Comparison of ENCODE assay signal across 9 cellular contexts in the genomic region with DNA sequence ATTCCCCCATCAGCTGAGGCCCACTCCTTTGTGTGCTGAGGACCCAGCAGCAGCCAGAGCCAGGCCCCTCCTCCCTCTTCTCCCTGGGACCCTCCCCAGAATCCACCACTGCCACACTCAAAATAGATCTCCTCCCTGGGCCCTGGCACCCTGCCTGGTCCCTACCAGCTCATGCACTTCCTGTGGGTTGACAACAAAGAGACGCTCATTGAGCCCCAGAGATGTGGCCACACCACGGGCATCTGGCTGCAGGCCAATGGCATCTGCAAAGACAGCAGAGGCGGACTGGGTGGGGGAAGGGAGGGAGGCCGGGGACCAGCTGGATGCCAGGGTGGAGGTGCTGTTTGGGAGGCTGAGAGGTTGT. TPM values are rescaled to one million over a fixed set of nuclear protein-coding genes. Genes with fewer than 3 reads are reported as not detected.
DNase-seq lines count a peak whose midpoint lies in the region; ATAC-seq, FAIRE-seq and TF ChIP-seq lines count a peak whose summit lies in the region.
"Had no signal": no experiment of that assay in that cellular context is flagged by ENCODE, and none has a peak within 500 bp of the region (broad histone marks: within the 10 kb centered on the region; RNA-seq: fewer than 3 reads in every experiment).

No MANE protein-coding gene starts in this region.

- no peaks in the 10 kb centered on the region for H3K9me3 Mint-ChIP-seq in CD8-positive, alpha-beta T cell
- no peaks in the 10 kb centered on the region for H3K9me3 Mint-ChIP-seq in activated naive CD4-positive, alpha-beta T cell treated with anti-CD3 and anti-CD28 coated beads, Interleukin-2, amount 10 ng/mL, durations not matched to agents 7 days and 5 days

- H3K9me3 ChIP-seq in CD8-positive, alpha-beta T cell (ENCODE audit: low read length), result no peaks in the 10 kb centered on the region
- H3K9me3 ChIP-seq in RWPE2 (ENCODE audit: severe bottlenecking) (no peaks in the 10 kb centered on the region), kidney (ENCODE audit: control insufficient read depth in 1 of 2, low read length in 2 of 2) (no peaks in the 10 kb centered on the region), vagina (no peaks in the 10 kb centered on the region)

- peaks cover 5% of the 10 kb centered on the region for H3K27me3 Mint-ChIP-seq in CD8-positive, alpha-beta T cell (ENCODE audit: low read depth)
- H3K27me3 Mint-ChIP-seq in activated naive CD4-positive, alpha-beta T cell treated with anti-CD3 and anti-CD28 coated beads, Interleukin-2, amount 10 ng/mL, durations not matched to agents 7 days and 5 days, result peaks cover 57% of the 10 kb centered on the region

- H3K36me3 ChIP-seq in CD8-positive, alpha-beta T cell (ENCODE audit: insufficient read depth, low read length), result no peaks in the 10 kb centered on the region
- H3K36me3 ChIP-seq in RWPE2 (ENCODE audit: low read depth), result no peaks in the 10 kb centered on the region
- H3K36me3 ChIP-seq in kidney (ENCODE audit: control insufficient read depth in 1 of 2, insufficient read depth in 2 of 2, low read length in 2 of 2), result peaks cover 3 to 9% of the 10 kb centered on the region in 2 donors
- H3K36me3 ChIP-seq in vagina, result no peaks in the 10 kb centered on the region

- no peaks in the 10 kb centered on the region for H3K36me3 Mint-ChIP-seq in CD8-positive, alpha-beta T cell
- H3K36me3 Mint-ChIP-seq in activated naive CD4-positive, alpha-beta T cell treated with anti-CD3 and anti-CD28 coated beads, Interleukin-2, amount 10 ng/mL, durations not matched to agents 7 days and 5 days, result no peaks in the 10 kb centered on the region

- H3K4me1 ChIP-seq in CD8-positive, alpha-beta T cell (ENCODE audit: insufficient read depth, low read length), result peaks cover 27% of the 10 kb centered on the region
- H3K4me1 ChIP-seq in RWPE2 (ENCODE audit: insufficient read depth, poor library complexity, severe bottlenecking) (peaks cover 3% of the 10 kb centered on the region), kidney (ENCODE audit: control insufficient read depth in 1 of 2, insufficient read depth in 1 of 2, low read depth in 1 of 2, low read length in 2 of 2) (peaks cover under 1 to 19% of the 10 kb centered on the region in 2 donors), vagina (peaks cover 41% of the 10 kb centered on the region)

- no peak overlapping the region for H3K27ac ChIP-seq in CD8-positive, alpha-beta T cell (ENCODE audit: low read depth, low read length)
- H3K27ac ChIP-seq in RWPE2 (ENCODE audit: poor library complexity, severe bottlenecking), result no peak overlapping the region
- H3K27ac ChIP-seq in kidney (ENCODE audit: low read depth in 2 of 2, low read length in 2 of 2), result no peak overlapping the region
- H3K27ac ChIP-seq in vagina, result no peak overlapping the region

- TF ChIP-seq CTCF in CD8-positive, alpha-beta T cell (IDR thresholded peaks at IDR 0.05), result no peak
- TF ChIP-seq CTCF in RWPE2 (IDR thresholded peaks at IDR 0.05; ENCODE audit: poor library complexity, severe bottlenecking) (no peak), kidney (IDR thresholded peaks at IDR 0.05; ENCODE audit: borderline replicate concordance, extremely low read depth, insufficient read depth) (no peak), vagina (IDR thresholded peaks at IDR 0.05) (no peak)

- intact Hi-C loops in CD8-positive, alpha-beta T cell (cut with DNase I, micrococcal nuclease), result loop anchor here (1.0 to 5.0 kb wide), 2 partner anchors 35 to 221 kb away; a partner anchor contains a TSS
- intact Hi-C loops in kidney (cut with DNase I), result no loop called here
- intact Hi-C loops in vagina (cut with DNase I), result no loop called here

- no peak for FAIRE-seq in kidney (lab: Jason Lieb, UNC)
- FAIRE-seq: endometrium had no signal

- peak; percentile 64 for ATAC-seq in CD8-positive, alpha-beta T cell
- ATAC-seq in RWPE2 (ENCODE audit: low read depth), result no peak

- DNase-seq in CD8-positive, alpha-beta T cell, result peak; percentile 62 to 86 (median 77)
- DNase-seq in HT1080 (ENCODE audit: low read depth) (peak; percentile 81), RWPE2 (ENCODE audit: low spot score) (peak; percentile 74), kidney (peak; percentile 93), NK-92 (lab: John Stamatoyannopoulos, UW; ENCODE audit: unreplicated experiment) (no peak), vagina (ENCODE audit: extremely low spot score in 2 of 2) (no peak)
- DNase-seq in activated naive CD4-positive, alpha-beta T cell treated with anti-CD3 and anti-CD28 coated beads, Interleukin-2, amount 10 ng/mL, durations not matched to agents 7 days and 5 days, result peak; percentile 54
- DNase-seq in stimulated activated CD8-positive, alpha-beta memory T cell treated with anti-CD3 and anti-CD28 coated beads, Interleukin-15, amount 100 ng/mL, for 48 hours (ENCODE audit: low read depth in 2 of 2), result peak; percentile 27 to 42

- POLR2A ChIA-PET in CD8-positive, alpha-beta T cell (lab: Charles Lee), result interaction anchor here (0.8 to 4.7 kb wide), 10 partner anchors 25 to 97 kb away, joined by 3 to 16 read pairs (median 4); a partner anchor contains a TSS

- no peaks in the 10 kb centered on the region for H3K27me3 ChIP-seq in CD8-positive, alpha-beta T cell (ENCODE audit: insufficient read depth, low read length)
- H3K27me3 ChIP-seq in RWPE2 (ENCODE audit: insufficient read depth, poor library complexity, severe bottlenecking) (no peaks in the 10 kb centered on the region), vagina (no peaks in the 10 kb centered on the region)

- TF ChIP-seq POLR2A in vagina (IDR thresholded peaks at IDR 0.05), result no peak

- H3K4me3 ChIP-seq in CD8-positive, alpha-beta T cell (ENCODE audit: low read depth, low read length), result no peak overlapping the region
- no peak overlapping the region for H3K4me3 ChIP-seq in RWPE2 (ENCODE audit: severe bottlenecking)
- H3K4me3 ChIP-seq in kidney (ENCODE audit: low read length in 2 of 2), result no peak overlapping the region
- no peak overlapping the region for H3K4me3 ChIP-seq in vagina

- CTCF ChIA-PET in CD8-positive, alpha-beta T cell (lab: Charles Lee), result interaction anchor here (0.6 to 14.6 kb wide), 26 partner anchors 10 to 547 kb away, joined by 3 to 500 read pairs (median 12); a partner anchor contains a TSS
- CTCF ChIA-PET in activated naive CD4-positive, alpha-beta T cell treated with anti-CD3 and anti-CD28 coated beads, Interleukin-2, amount 10 ng/mL, durations not matched to agents 7 days and 5 days (lab: Charles Lee), result interaction anchor here (0.5 to 14.2 kb wide), 25 partner anchors 9 to 708 kb away, joined by 3 to 597 read pairs (median 5); a partner anchor contains a TSS

- H3K4me3 Mint-ChIP-seq in CD8-positive, alpha-beta T cell, result peak overlapping the region; percentile 42
- H3K4me3 Mint-ChIP-seq in activated naive CD4-positive, alpha-beta T cell treated with anti-CD3 and anti-CD28 coated beads, Interleukin-2, amount 10 ng/mL, durations not matched to agents 7 days and 5 days, result no peak overlapping the region

- peaks cover 32% of the 10 kb centered on the region for H3K4me1 Mint-ChIP-seq in CD8-positive, alpha-beta T cell (ENCODE audit: low read depth)
- H3K4me1 Mint-ChIP-seq in activated naive CD4-positive, alpha-beta T cell treated with anti-CD3 and anti-CD28 coated beads, Interleukin-2, amount 10 ng/mL, durations not matched to agents 7 days and 5 days, result peaks cover 8% of the 10 kb centered on the region

- peak overlapping the region; percentile 74 for H3K27ac Mint-ChIP-seq in CD8-positive, alpha-beta T cell
- no peak overlapping the region for H3K27ac Mint-ChIP-seq in activated naive CD4-positive, alpha-beta T cell treated with anti-CD3 and anti-CD28 coated beads, Interleukin-2, amount 10 ng/mL, durations not matched to agents 7 days and 5 days

- H3K9ac ChIP-seq in kidney (ENCODE audit: low read length in 2 of 2), result no peak overlapping the region

RNA-seq across cellular contexts. Expression of a gene that starts 16.0 kb away (rescaled TPM):
- under 1 TPM in 1 of 2 experiments, not detected in 1; 0.22 TPM for total RNA-seq in CD8-positive, alpha-beta T cell
- total RNA-seq in HT1080 (2014; rRNA removed; shearing (Covaris generic)), result not detected in 2 replicates
- polyA plus RNA-seq in HT1080 (2015; cell fraction: cytosol; rRNA removed), result not detected in 2 replicates
- polyA plus RNA-seq in HT1080 (2015; cell fraction: nucleus; rRNA removed), result not detected in 2 replicates
- total RNA-seq in kidney (0.91 TPM), vagina (21.4 TPM)
- 0.28 TPM for polyA plus RNA-seq in kidney (ENCODE audit: insufficient read depth, low read depth, low replicate concordance)

RNA-seq across cellular contexts. Expression of a gene that starts 17.4 kb away (rescaled TPM):
- total RNA-seq in CD8-positive, alpha-beta T cell, result under 1 TPM; 0.14 to 0.25 TPM
- 3.7 and 4.1 TPM in 2 replicates for total RNA-seq in HT1080 (2014; rRNA removed; shearing (Covaris generic))
- 1.5 and 2.2 TPM in 2 replicates for polyA plus RNA-seq in HT1080 (2015; cell fraction: cytosol; rRNA removed)
- 5.8 and 7.8 TPM in 2 replicates for polyA plus RNA-seq in HT1080 (2015; cell fraction: nucleus; rRNA removed)
- total RNA-seq in kidney, result 179 TPM
- 84.3 TPM for polyA plus RNA-seq in kidney (ENCODE audit: insufficient read depth, low read depth, low replicate concordance)
- total RNA-seq in vagina, result 52.3 TPM

RNA-seq across cellular contexts. Expression of a gene that starts 31.7 kb away (rescaled TPM):
- 1 to 10 TPM; 4.3 to 5.5 TPM for total RNA-seq in CD8-positive, alpha-beta T cell
- 11.7 and 13.3 TPM in 2 replicates for total RNA-seq in HT1080 (2014; rRNA removed; shearing (Covaris generic))
- polyA plus RNA-seq in HT1080 (2015; cell fraction: cytosol; rRNA removed), result 12.8 and 17.8 TPM in 2 replicates
- polyA plus RNA-seq in HT1080 (2015; cell fraction: nucleus; rRNA removed), result 20.2 and 21.6 TPM in 2 replicates
- 69.9 TPM for total RNA-seq in kidney
- polyA plus RNA-seq in kidney (ENCODE audit: insufficient read depth, low read depth, low replicate concordance), result 56.9 TPM
- 20.9 TPM for total RNA-seq in vagina

RNA-seq across cellular contexts. Expression of a gene that starts 35.5 kb away (rescaled TPM):
- 10 to 100 TPM; 17.3 to 18.3 TPM for total RNA-seq in CD8-positive, alpha-beta T cell
- total RNA-seq in HT1080 (2014; rRNA removed; shearing (Covaris generic)), result 20.8 and 25.4 TPM in 2 replicates
- polyA plus RNA-seq in HT1080 (2015; cell fraction: cytosol; rRNA removed), result 20.8 and 26.8 TPM in 2 replicates
- 25.7 and 29.4 TPM in 2 replicates for polyA plus RNA-seq in HT1080 (2015; cell fraction: nucleus; rRNA removed)
- total RNA-seq in kidney, result 20.6 TPM
- polyA plus RNA-seq in kidney (ENCODE audit: insufficient read depth, low read depth, low replicate concordance), result 15.6 TPM
- 19.2 TPM for total RNA-seq in vagina

Comparison
In these comparisons a context has a peak if more than half of its experiments do, and no peak if none do; other contexts are left out.
1. DNase-seq: peak in CD8-positive, alpha-beta T cell (7 of 7), HT1080 (single experiment), RWPE2 (single experiment), activated naive CD4-positive, alpha-beta T cell treated with anti-CD3 and anti-CD28 coated beads, Interleukin-2, amount 10 ng/mL, durations not matched to agents 7 days and 5 days (single experiment), kidney (single experiment) and stimulated activated CD8-positive, alpha-beta memory T cell treated with anti-CD3 and anti-CD28 coated beads, Interleukin-15, amount 100 ng/mL, for 48 hours (2 of 2); none in NK-92 (single experiment) and vagina (0 of 2).
2. RNA of a gene that starts 16.0 kb away (total RNA-seq): 21.4 TPM in vagina (single experiment); 0.91 TPM in kidney (single experiment), 0.22 TPM in CD8-positive, alpha-beta T cell and not detected in HT1080; every median in the first group is over 10 times any median in the second.
3. RNA of a gene that starts 17.4 kb away (total RNA-seq): 179 TPM in kidney (single experiment) and 52.3 TPM in vagina (single experiment); 3.7 to 4.1 TPM in HT1080 and 0.14 to 0.25 TPM in CD8-positive, alpha-beta T cell; every median in the first group is over 10 times any median in the second.
4. intact Hi-C loops: an anchor here in CD8-positive, alpha-beta T cell (1.0 to 5.0 kb wide); none called in kidney and vagina.